In the genomic region with DNA sequence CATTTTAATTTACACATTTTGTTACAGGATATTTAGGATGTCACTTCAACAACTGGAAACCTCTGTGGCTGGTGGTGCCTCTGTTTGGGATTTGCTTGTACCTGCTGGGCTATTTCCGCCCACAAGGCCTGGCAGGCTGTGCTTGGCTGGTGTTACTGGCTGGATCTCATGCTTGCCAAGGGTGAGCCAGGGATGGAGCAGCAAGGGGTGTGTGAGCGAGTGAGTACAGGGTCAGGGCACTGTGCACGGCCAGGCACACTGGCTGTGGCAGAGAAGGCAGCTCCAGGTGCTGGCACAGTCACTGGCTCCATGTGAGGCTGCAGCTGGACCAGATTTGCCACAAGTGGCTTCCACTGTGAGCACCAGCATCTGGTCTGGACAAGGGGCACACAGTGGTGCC, we compare ENCODE assay signal across 27 cellular contexts.
"Had no signal": no experiment of that assay in that cellular context is flagged by ENCODE, and none has a peak within 500 bp of the region (broad histone marks: within the 10 kb centered on the region; RNA-seq: fewer than 3 reads in every experiment).

No MANE protein-coding gene starts in this region.

- H3K27me3 Mint-ChIP-seq: activated naive CD8-positive, alpha-beta T cell treated with anti-CD3 and anti-CD28 coated beads, Interleukin-2, amount 10 ng/mL, durations not matched to agents 7 days and 5 days; activated T-cell treated with anti-CD3 and anti-CD28 coated beads, Interleukin-2, amount 50 U/mL, for 24 hours; type B pancreatic cell had no signal

- H3K9me3 ChIP-seq: gastrocnemius medialis, thoracic aorta had no signal

- H3K4me1 ChIP-seq: esophagus squamous epithelium, gastrocnemius medialis, spleen had no signal

- FAIRE-seq: bronchial epithelial cell, TTC549 had no signal

- H3K4me3 ChIP-seq: esophagus squamous epithelium, gastrocnemius medialis, spleen, thoracic aorta had no signal

- H3K9me3 Mint-ChIP-seq: activated T-cell treated with anti-CD3 and anti-CD28 coated beads, Interleukin-2, amount 50 U/mL, for 24 hours; endodermal cell; nephron progenitor cell; type B pancreatic cell had no signal

- ATAC-seq: gastrocnemius medialis, left lobe of liver had no signal

- H3K36me3 Mint-ChIP-seq: type B pancreatic cell had no signal

- H3K4me1 Mint-ChIP-seq: activated naive CD8-positive, alpha-beta T cell treated with anti-CD3 and anti-CD28 coated beads, Interleukin-2, amount 10 ng/mL, durations not matched to agents 7 days and 5 days; endodermal cell; nephron progenitor cell had no signal

- H3K27ac ChIP-seq: esophagus squamous epithelium, gastrocnemius medialis, spleen, thoracic aorta, WERI-Rb-1 had no signal

- H3K27me3 ChIP-seq: esophagus squamous epithelium, gastrocnemius medialis, spleen had no signal

- H3K27ac Mint-ChIP-seq: activated naive CD8-positive, alpha-beta T cell treated with anti-CD3 and anti-CD28 coated beads, Interleukin-2, amount 10 ng/mL, durations not matched to agents 7 days and 5 days; activated T-cell treated with anti-CD3 and anti-CD28 coated beads, Interleukin-2, amount 50 U/mL, for 24 hours; activated T-helper 2 cell treated with anti-CD3 and anti-CD28 coated beads, Interferon-gamma antibody, Interleukin-2, Interleukin-4, amounts not matched to agents 10 μg/mL and 5 μg/mL and 100 μg/mL, durations not matched to agents 14 hours and 24 hours and 36 hours; endodermal cell; nephron progenitor cell; type B pancreatic cell had no signal

- H3K36me3 ChIP-seq: esophagus squamous epithelium, gastrocnemius medialis, spleen, thoracic aorta, WERI-Rb-1 had no signal

- DNase-seq: activated CD8-positive, alpha-beta memory T cell treated with anti-CD3 and anti-CD28 coated beads for 24 hours; activated CD8-positive, alpha-beta memory T cell treated with anti-CD3 and anti-CD28 coated beads, Interleukin-2, amount 50 U/mL, for 4 hours; activated naive CD4-positive, alpha-beta T cell; activated naive CD8-positive, alpha-beta T cell treated with anti-CD3 and anti-CD28 coated beads, Interleukin-2, amount 10 ng/mL, durations not matched to agents 7 days and 5 days; activated T-cell treated with anti-CD3 and anti-CD28 coated beads, Interleukin-2, amount 50 U/mL, for 24 hours; amniotic stem cell; cerebellar nuclear complex; cortex of kidney; endodermal cell; esophagus squamous epithelium; gastrocnemius medialis; islet precursor cell; mammary epithelial cell; midbrain; nephron progenitor cell; occipital lobe; spleen; stimulated activated CD4-positive, alpha-beta T cell treated with anti-CD3 and anti-CD28 coated beads, Interleukin-4, amount 100 ng/mL, for 1 hour; stimulated activated naive CD4-positive, alpha-beta T cell treated with Interleukin-2 at 50 U/mL for 16 hours; T-helper 1 cell; WERI-Rb-1 had no signal

- H3K4me3 Mint-ChIP-seq: activated naive CD8-positive, alpha-beta T cell treated with anti-CD3 and anti-CD28 coated beads, Interleukin-2, amount 10 ng/mL, durations not matched to agents 7 days and 5 days; activated T-cell treated with anti-CD3 and anti-CD28 coated beads, Interleukin-2, amount 50 U/mL, for 24 hours; endodermal cell; nephron progenitor cell; type B pancreatic cell had no signal
